10 cellular contexts compared by ENCODE assay signal in the genomic region with DNA sequence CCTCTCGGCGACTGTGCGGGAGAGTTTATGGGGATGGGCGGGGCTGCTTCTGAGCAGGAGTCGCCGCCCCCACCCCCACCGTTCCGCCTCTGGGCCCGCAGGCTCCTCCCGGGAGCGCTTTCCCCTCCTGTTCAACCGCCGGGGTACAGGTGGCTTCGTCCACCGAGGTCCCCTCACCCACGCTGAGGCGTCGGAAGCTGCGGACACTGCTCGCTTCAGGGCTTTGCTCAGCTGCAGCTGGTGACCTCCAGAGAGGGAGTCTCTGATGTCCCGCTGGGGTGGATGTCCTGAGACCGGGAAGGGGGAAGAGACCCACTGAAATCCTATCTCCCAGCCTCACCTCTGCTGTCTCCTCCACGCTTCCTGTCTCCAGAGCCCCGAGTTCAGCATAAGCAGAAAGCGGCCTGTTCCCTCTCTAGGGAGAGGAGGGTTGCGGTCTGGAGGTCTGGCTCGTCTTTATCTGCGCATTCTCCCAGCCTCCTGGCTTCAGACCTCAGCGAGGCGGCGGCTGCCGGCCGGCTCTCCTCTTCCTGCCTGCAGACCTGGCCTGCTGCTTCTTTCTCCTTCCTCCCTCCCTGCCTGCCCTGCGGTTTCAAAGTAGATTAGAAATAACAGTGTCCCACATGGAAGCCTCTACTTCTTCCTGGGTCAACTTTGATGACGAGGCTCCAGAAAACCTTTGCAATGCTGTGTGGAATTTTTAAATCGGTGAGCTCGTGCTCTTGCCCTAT. TPM values are rescaled to one million over a fixed set of nuclear protein-coding genes. Genes with fewer than 3 reads are reported as not detected.
A peak's percentile ranks its signal among the peaks of the same experiment; 100 is the strongest.
DNase-seq lines count a peak whose midpoint lies in the region; ATAC-seq, FAIRE-seq and TF ChIP-seq lines count a peak whose summit lies in the region.
"Had no signal": no experiment of that assay in that cellular context is flagged by ENCODE, and none has a peak within 500 bp of the region (broad histone marks: within the 10 kb centered on the region; RNA-seq: fewer than 3 reads in every experiment).

No MANE protein-coding gene starts in this region.

- peaks cover 13% of the 10 kb centered on the region; the same call in 1 of the 2 replicates for H3K4me1 ChIP-seq in PC-3 (ENCODE audit: insufficient read depth, low read length)
- H3K4me1 ChIP-seq in skeletal muscle tissue (ENCODE audit: control insufficient read depth in 3 of 3, insufficient read depth in 3 of 3, low read length in 3 of 3), result peaks cover 14 to 18% (median 17%) of the 10 kb centered on the region in 3 donors

- H3K4me2 ChIP-seq in PC-3 (ENCODE audit: low read length), result peak overlapping the region; percentile 93

- H3K9me2 ChIP-seq in PC-3 (replicated peaks; ENCODE audit: low read length), result no peaks in the 10 kb centered on the region

- no peak for TF ChIP-seq CTCF in PC-3 (conservative IDR thresholded peaks at IDR 0.05; ENCODE audit: low read depth, low read length)
- no peak for TF ChIP-seq CTCF in fibroblast of mammary gland (conservative IDR thresholded peaks at IDR 0.05; ENCODE audit: control insufficient read depth, insufficient read depth, low read depth, low read length)

- H2AFZ ChIP-seq in PC-3 (ENCODE audit: low read length), result peak overlapping the region; percentile 91

- H3K9me3 ChIP-seq in PC-3 (ENCODE audit: low read length) (0 out of 2 replicates have a peak, but pooled peaks cover 7% of the 10 kb centered on the region), skeletal muscle tissue (ENCODE audit: control insufficient read depth in 3 of 3, low read length in 3 of 3) (no peaks in the 10 kb centered on the region)

- CTCF ChIA-PET in PC-3 (lab: Charles Lee), result no interaction called here

- no peak overlapping the region for H3K9ac ChIP-seq in PC-3 (ENCODE audit: low read length)
- H3K9ac ChIP-seq in skeletal muscle tissue (ENCODE audit: low read depth in 1 of 3, low read length in 3 of 3), result no peak overlapping the region

- H4K20me1 ChIP-seq in PC-3 (ENCODE audit: low read length), result no peaks in the 10 kb centered on the region

- no peak for FAIRE-seq in H54 (lab: Jason Lieb, UNC)
- FAIRE-seq: A204.1 had no signal

- H3K79me2 ChIP-seq in PC-3 (ENCODE audit: low read length), result no peaks in the 10 kb centered on the region

- peaks cover 6% of the 10 kb centered on the region for H3F3A ChIP-seq in PC-3 (ENCODE audit: low read length, unreplicated experiment)

- H3K4me3 ChIP-seq in PC-3 (ENCODE audit: low read length) (peak overlapping the region; percentile 74), fibroblast of mammary gland (ENCODE audit: control insufficient read depth, low read depth, low read length) (no peak overlapping the region), skeletal muscle tissue (ENCODE audit: low read length in 3 of 3) (peak overlapping the region; percentile 48 to 65 (median 49))

- no peaks in the 10 kb centered on the region; the same call in 1 of the 2 replicates for H3K36me3 ChIP-seq in PC-3 (ENCODE audit: low read depth, low read length)
- no peaks in the 10 kb centered on the region for H3K36me3 ChIP-seq in skeletal muscle tissue (ENCODE audit: control insufficient read depth in 3 of 3, insufficient read depth in 3 of 3, low read length in 3 of 3)

- POLR2A ChIA-PET in PC-3 (lab: Charles Lee; ENCODE audit: unreplicated experiment), result no interaction called here

- no peak for TF ChIP-seq POLR2A in H54 (IDR thresholded peaks at IDR 0.05; ENCODE audit: low read depth, low read length)

- DNase-seq in NCI-H146 (lab: John Stamatoyannopoulos, UW), result peak; percentile 62
- DNase-seq in NCI-H146 treated with DMSO at 0.1 percent for 48 hours (lab: John Stamatoyannopoulos, UW; ENCODE audit: unreplicated experiment), result no peak
- peak; percentile 40 for DNase-seq in PC-3
- peak; percentile 10 for DNase-seq in fibroblast of mammary gland (ENCODE audit: low read depth)
- no peak for DNase-seq in H54 (ENCODE audit: insufficient read length, low spot score)
- DNase-seq in SKM-1 (lab: John Stamatoyannopoulos, UW; ENCODE audit: unreplicated experiment), result no peak
- DNase-seq in NCI-H2171 treated with DMSO at 0.1 percent for 48 hours (lab: John Stamatoyannopoulos, UW), result no peak

- H3K27ac ChIP-seq in PC-3 (ENCODE audit: low read length) (no peak overlapping the region), skeletal muscle tissue (ENCODE audit: low read depth, low read length) (no peak overlapping the region)

- intact Hi-C loops in PC-3 (cut with micrococcal nuclease), result no loop called here

- H3K27me3 ChIP-seq in PC-3 (ENCODE audit: low read length) (no peaks in the 10 kb centered on the region; the same call in 1 of the 2 replicates), skeletal muscle tissue (ENCODE audit: control insufficient read depth in 3 of 3, insufficient read depth in 3 of 3, low read length in 3 of 3) (peaks cover 39 to 50% (median 46%) of the 10 kb centered on the region in 3 donors)

- ATAC-seq in PC-3, result peak; percentile 66
- ATAC-seq: HCT116 had no signal

- BruUV-seq in PC-3 (replicated peaks; lab: Mats Ljungman, UMichigan), result no TSS peak

RNA-seq across cellular contexts. Expression of gene CYP2E1, which starts 1.8 kb away (rescaled TPM):
- total RNA-seq in PC-3 (2014; rRNA removed) (3.3 and 4.2 TPM in 2 replicates), skeletal muscle tissue (1.0 TPM)

RNA-seq across cellular contexts. Expression of gene SYCE1, which starts 36.4 kb away (rescaled TPM):
- total RNA-seq in PC-3 (2014; rRNA removed) (not detected in 2 replicates), skeletal muscle tissue (not detected)

Comparison
In these comparisons a context has a peak if more than half of its experiments do, and no peak if none do; other contexts are left out.
1. DNase-seq: peak in NCI-H146 (single experiment), PC-3 (single experiment) and fibroblast of mammary gland (single experiment); none in NCI-H146 treated with DMSO at 0.1 percent for 48 hours (single experiment), H54 (single experiment), SKM-1 (single experiment) and NCI-H2171 treated with DMSO at 0.1 percent for 48 hours (single experiment).